Comparison of ENCODE assay signal across 8 cellular contexts in the genomic region with DNA sequence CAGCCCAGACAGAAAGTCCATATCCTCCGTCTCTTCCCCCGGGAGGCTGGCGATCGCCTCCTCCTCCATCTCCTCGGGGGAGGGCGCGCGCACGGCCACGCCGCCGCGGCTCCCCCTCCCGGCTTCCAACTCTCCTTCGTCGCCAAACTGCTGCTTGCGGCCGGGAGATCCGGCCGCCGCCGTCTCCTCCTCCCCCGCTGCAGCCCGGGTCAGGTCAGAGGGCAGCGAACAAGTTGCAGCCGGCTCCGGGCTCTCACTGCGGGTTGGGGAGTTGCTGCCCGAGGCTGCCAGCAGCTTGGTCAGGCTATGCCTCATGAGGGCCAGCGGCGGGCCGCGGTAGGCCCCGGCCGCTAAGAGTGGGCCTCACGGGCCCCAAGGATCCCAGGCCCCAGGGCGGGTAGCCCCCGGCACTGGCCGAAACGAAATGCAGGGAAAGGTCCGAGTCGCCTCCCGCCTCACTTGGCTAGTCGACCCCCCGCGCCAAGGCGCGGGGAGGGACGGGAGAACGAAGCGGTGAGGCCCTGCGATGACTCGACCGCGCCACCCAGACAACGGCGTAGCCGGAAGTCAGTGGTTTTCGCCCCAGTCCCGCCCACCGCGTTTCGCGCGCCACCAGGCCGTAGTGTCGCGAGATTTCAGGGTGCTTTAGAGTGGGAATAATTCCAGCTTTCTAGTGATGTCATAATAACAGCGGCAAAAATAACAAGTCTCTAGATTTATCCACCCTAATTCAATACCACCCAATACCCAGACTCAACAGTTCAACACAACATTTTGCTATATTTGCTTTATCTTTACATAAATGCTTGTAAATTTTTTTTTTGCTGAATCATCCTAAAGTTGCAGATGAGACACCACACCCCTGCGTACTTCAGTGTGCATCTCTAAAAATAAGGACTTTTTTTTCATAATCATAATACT. TPM values are rescaled to one million over a fixed set of nuclear protein-coding genes. Genes with fewer than 3 reads are reported as not detected.
DNase-seq lines count a peak whose midpoint lies in the region; ATAC-seq and TF ChIP-seq lines count a peak whose summit lies in the region.

A gene with protein sequence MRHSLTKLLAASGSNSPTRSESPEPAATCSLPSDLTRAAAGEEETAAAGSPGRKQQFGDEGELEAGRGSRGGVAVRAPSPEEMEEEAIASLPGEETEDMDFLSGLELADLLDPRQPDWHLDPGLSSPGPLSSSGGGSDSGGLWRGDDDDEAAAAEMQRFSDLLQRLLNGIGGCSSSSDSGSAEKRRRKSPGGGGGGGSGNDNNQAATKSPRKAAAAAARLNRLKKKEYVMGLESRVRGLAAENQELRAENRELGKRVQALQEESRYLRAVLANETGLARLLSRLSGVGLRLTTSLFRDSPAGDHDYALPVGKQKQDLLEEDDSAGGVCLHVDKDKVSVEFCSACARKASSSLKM (minus strand): TSS at position 569 of the 921 bp plus-strand sequence. CDS start 254 bp downstream, at position 315.

- no peak for TF ChIP-seq EP300 in transverse colon (IDR thresholded peaks at IDR 0.05; ENCODE audit: low read depth)

- H4K12ac ChIP-seq in trophoblast cell (ENCODE audit: low read depth, low read length), result peak within 1 kb of the TSS; percentile 92

- peak within 1 kb of the TSS; percentile 19 for H2AFZ ChIP-seq in trophoblast cell (ENCODE audit: insufficient read depth, low read length, poor library complexity)

- H3K27ac ChIP-seq in cardiac muscle cell, result peak within 1 kb of the TSS; percentile 96
- H3K27ac ChIP-seq in trophoblast cell (ENCODE audit: low read depth, low read length), result peak within 1 kb of the TSS; percentile 92
- peak within 1 kb of the TSS; percentile 94 to 100 (median 98) for H3K27ac ChIP-seq in transverse colon

- H3K4me1 ChIP-seq in adipocyte (ENCODE audit: control insufficient read depth, insufficient read depth, low read length), result peaks cover 34% of the 10 kb centered on the region
- H3K4me1 ChIP-seq in cardiac muscle cell (ENCODE audit: low read depth), result peaks cover 27% of the 10 kb centered on the region
- no peaks in the 10 kb centered on the region for H3K4me1 ChIP-seq in trophoblast cell (ENCODE audit: control insufficient read depth in 1 of 2, insufficient read depth in 2 of 2, low read length in 2 of 2)
- H3K4me1 ChIP-seq in transverse colon, result peaks cover 13 to 44% (median 33%) of the 10 kb centered on the region in 4 donors

- no peaks in the 10 kb centered on the region for H3K9me3 ChIP-seq in adipocyte (ENCODE audit: control insufficient read depth, low read length)
- H3K9me3 ChIP-seq in cardiac muscle cell (ENCODE audit: low read depth), result no peaks in the 10 kb centered on the region
- no peaks in the 10 kb centered on the region for H3K9me3 ChIP-seq in trophoblast cell (ENCODE audit: insufficient read depth, low read depth, low read length)
- H3K9me3 ChIP-seq in transverse colon, result no peaks in the 10 kb centered on the region

- peak within 1 kb of the TSS; percentile 89 for H3K4me2 ChIP-seq in trophoblast cell (ENCODE audit: low read length)

- H3K14ac ChIP-seq in trophoblast cell (ENCODE audit: low read length), result peak within 1 kb of the TSS; percentile 93

- H3K79me2 ChIP-seq in trophoblast cell (ENCODE audit: control insufficient read depth, insufficient read depth, low read length, poor library complexity), result peaks cover 17% of the 10 kb centered on the region

- H3K23ac ChIP-seq in trophoblast cell (ENCODE audit: low read length), result no peak within 1 kb of the TSS

- H3K79me1 ChIP-seq in trophoblast cell (ENCODE audit: low read length), result peaks cover 11% of the 10 kb centered on the region

- ATAC-seq in HG02798 (IDR thresholded peaks at IDR 0.05; ENCODE audit: poor library complexity, unreplicated experiment), result peak; percentile 92

- peak within 1 kb of the TSS; percentile 98 for H3K4ac ChIP-seq in trophoblast cell (ENCODE audit: low read depth, low read length)

- peaks cover 13% of the 10 kb centered on the region for H3K36me3 ChIP-seq in adipocyte (ENCODE audit: control insufficient read depth, insufficient read depth, low read length, severe bottlenecking)
- peaks cover 15% of the 10 kb centered on the region for H3K36me3 ChIP-seq in cardiac muscle cell
- H3K36me3 ChIP-seq in trophoblast cell (ENCODE audit: control insufficient read depth in 1 of 2, insufficient read depth in 2 of 2, low read length in 2 of 2), result no peaks in the 10 kb centered on the region
- peaks cover 0 to 4% (median 0%) of the 10 kb centered on the region in 4 donors for H3K36me3 ChIP-seq in transverse colon

- H3K18ac ChIP-seq in trophoblast cell (ENCODE audit: low read length), result peak within 1 kb of the TSS; percentile 19

- H3K9ac ChIP-seq in adipocyte (ENCODE audit: low read length) (peak within 1 kb of the TSS; percentile 99), trophoblast cell (ENCODE audit: low read length) (peak within 1 kb of the TSS; percentile 98)

- peak within 1 kb of the TSS; percentile 74 for H2BK5ac ChIP-seq in trophoblast cell (ENCODE audit: low read depth, low read length, poor library complexity)

- H4K8ac ChIP-seq in trophoblast cell (ENCODE audit: low read depth, low read length), result peak within 1 kb of the TSS; percentile 67

- peak within 1 kb of the TSS; percentile 89 for H2BK120ac ChIP-seq in trophoblast cell (ENCODE audit: insufficient read depth, low read length, poor library complexity)

- DNase-seq in NCI-H1436 (lab: John Stamatoyannopoulos, UW), result peak; percentile 94
- DNase-seq in T follicular helper cell (ENCODE audit: low read depth), result peak; percentile 85
- DNase-seq in adipocyte (ENCODE audit: low read depth), result peak; percentile 99
- DNase-seq in cardiac muscle cell (ENCODE audit: low read depth in 1 of 2, low spot score in 1 of 2), result peak; percentile 96
- peak; percentile 96 to 99 for DNase-seq in trophoblast cell
- DNase-seq in transverse colon, result peak; percentile 96

- peak within 1 kb of the TSS; percentile 67 for H4K91ac ChIP-seq in trophoblast cell (ENCODE audit: low read depth, low read length)

- peak; percentile 99 for TF ChIP-seq POLR2A in transverse colon (IDR thresholded peaks at IDR 0.05)

- intact Hi-C loops in transverse colon (cut with DNase I; ENCODE audit: low total_unique reads), result loop anchor here (5.0 kb wide), 1 partner anchor 38 kb away; a partner anchor contains a TSS

- peak within 1 kb of the TSS; percentile 10 for H2BK12ac ChIP-seq in trophoblast cell (ENCODE audit: low read length)

- peak within 1 kb of the TSS; percentile 88 for H2AK5ac ChIP-seq in trophoblast cell (ENCODE audit: low read length)

- WGBS in trophoblast cell (ENCODE audit: extremely low coverage, insufficient coverage, insufficient read length), result no CpG with 5 or more reads among the region's 70 CpGs
- WGBS in transverse colon (ENCODE audit: low coverage in 1 of 2), 2 donors, result 0 to 1% methylated on average over 2 to 46 of the region's 70 CpGs

- H3K4me3 ChIP-seq in GM12875 (ENCODE audit: low read depth, low read length), result peak within 1 kb of the TSS; percentile 76
- H3K4me3 ChIP-seq in adipocyte (ENCODE audit: low read length), result peak within 1 kb of the TSS; percentile 98
- peak within 1 kb of the TSS; percentile 65 for H3K4me3 ChIP-seq in cardiac muscle cell
- H3K4me3 ChIP-seq in trophoblast cell (ENCODE audit: low read depth, low read length), result peak within 1 kb of the TSS; percentile 94
- peak within 1 kb of the TSS; percentile 61 to 93 (median 88) for H3K4me3 ChIP-seq in transverse colon

- H3K27me3 ChIP-seq in adipocyte (replicated peaks; ENCODE audit: control insufficient read depth, insufficient read depth, low read length) (no peaks in the 10 kb centered on the region), cardiac muscle cell (no peaks in the 10 kb centered on the region), trophoblast cell (ENCODE audit: insufficient read depth, low read length) (no peaks in the 10 kb centered on the region), transverse colon (no peaks in the 10 kb centered on the region)

- in situ Hi-C loops in transverse colon (cut with MboI; ENCODE audit: low pct_ligation_motif_present in 1 of 4, low pct_unique_long_range_greater_than_20kb in 1 of 4, low sequenced_read_pairs in 3 of 4), result loop anchor here in 1 of 4 donors (25.0 kb wide), 1 partner anchor 572 kb away; a partner anchor contains a TSS

- no peak for TF ChIP-seq CTCF in GM12875 (IDR thresholded peaks at IDR 0.05; ENCODE audit: borderline replicate concordance, insufficient read depth, low read depth, low read length)
- no peak for TF ChIP-seq CTCF in cardiac muscle cell (IDR thresholded peaks at IDR 0.05; ENCODE audit: low read depth, low read length)
- no peak for TF ChIP-seq CTCF in transverse colon (IDR thresholded peaks at IDR 0.05)

RNA-seq across cellular contexts. Expression of the gene that starts here (rescaled TPM):
- 66.7 and 109 TPM in 2 replicates for total RNA-seq in cardiac muscle cell
- 61.7 and 74.3 TPM in 2 replicates for polyA plus RNA-seq in cardiac muscle cell
- polyA plus RNA-seq in trophoblast cell (2013), result 21.7 and 22.7 TPM in 2 replicates
- 100 to 1,000 TPM in 1 of 4 donors, 10 to 100 TPM in 3; 55.3 to 147 (median 85.5) TPM for total RNA-seq in transverse colon

Comparison
In these comparisons a context has a peak if more than half of its experiments do, and no peak if none do; other contexts are left out.
1. Peak in every context shown above with its lines: DNase-seq, ATAC-seq, H3K4me3 ChIP-seq and H3K27ac ChIP-seq.